ENCODE assay signal across 19 cellular contexts in genomic region chr14:99529899-99530298, GRCh38. TPM values are rescaled to one million over a fixed set of nuclear protein-coding genes. Genes with fewer than 3 reads are reported as not detected.
DNase-seq lines count a peak whose midpoint lies in the region; ATAC-seq and TF ChIP-seq lines count a peak whose summit lies in the region.
"Had no signal": no experiment of that assay in that cellular context is flagged by ENCODE, and none has a peak within 500 bp of the region (broad histone marks: within the 10 kb centered on the region; RNA-seq: fewer than 3 reads in every experiment).

No MANE protein-coding gene starts in this region.

- H3K4me1 Mint-ChIP-seq in brain (peaks cover 54% of the 10 kb centered on the region), MCF 10A (ENCODE audit: insufficient read depth, unreplicated experiment) (peaks cover 16% of the 10 kb centered on the region)

- H3K36me3 ChIP-seq in right lobe of liver = no peaks in the 10 kb centered on the region
- H3K36me3 ChIP-seq: upper lobe of left lung had no signal

- POLR2A ChIA-PET in MCF 10A (lab: Yijun Ruan, JAX) = no interaction called here

- H3K27ac ChIP-seq in right lobe of liver = no peak overlapping the region
- H3K27ac ChIP-seq: HL-60, parathyroid adenoma, upper lobe of left lung had no signal

- H3K27me3 Mint-ChIP-seq in brain (peaks cover 16% of the 10 kb centered on the region), MCF 10A (ENCODE audit: insufficient read depth, unreplicated experiment) (no peaks in the 10 kb centered on the region)
- H3K27me3 Mint-ChIP-seq: T-cell had no signal

- peaks cover 0 to 2% (median 0%) of the 10 kb centered on the region in 5 experiments for H3K9me3 Mint-ChIP-seq in brain
- H3K9me3 Mint-ChIP-seq in MCF 10A (ENCODE audit: unreplicated experiment) = no peaks in the 10 kb centered on the region
- H3K9me3 Mint-ChIP-seq: activated T-helper 2 cell treated with anti-CD3 and anti-CD28 coated beads, Interferon-gamma antibody, Interleukin-2, Interleukin-4, amounts not matched to agents 10 μg/mL and 5 μg/mL and 100 μg/mL, durations not matched to agents 14 hours and 24 hours and 36 hours; stimulated activated naive B cell treated with anti-CD40 and anti-IgM and Interleukin-4, amounts not matched to agents 10 μg/mL and 1 μg/mL and 100 μg/mL, for 72 hours; T-cell had no signal

- WGBS in right lobe of liver (ENCODE audit: insufficient coverage, low coverage, low lambda C conversion rate, missing lambda C conversion rate) = no CpG with 5 or more reads among the region's 4 CpGs

- intact Hi-C loops in right lobe of liver (cut with DNase I) (no loop called here), MCF 10A (cut with micrococcal nuclease) (no loop called here)

- H3K9me3 ChIP-seq in right lobe of liver = no peaks in the 10 kb centered on the region
- H3K9me3 ChIP-seq: upper lobe of left lung had no signal

- H3K4me3 Mint-ChIP-seq in brain = no peak overlapping the region
- H3K4me3 Mint-ChIP-seq in MCF 10A (ENCODE audit: unreplicated experiment) = no peak overlapping the region
- H3K4me3 Mint-ChIP-seq: stimulated activated naive B cell treated with anti-CD40 and anti-IgM and Interleukin-4, amounts not matched to agents 10 μg/mL and 1 μg/mL and 100 μg/mL, for 72 hours; T-cell had no signal

- no peak overlapping the region for H3K4me3 ChIP-seq in right lobe of liver
- H3K4me3 ChIP-seq: upper lobe of left lung had no signal

- H3K4me1 ChIP-seq in right lobe of liver = peaks cover 0 to 13% (median 3%) of the 10 kb centered on the region in 4 donors
- H3K4me1 ChIP-seq: parathyroid adenoma had no signal

- TF ChIP-seq CTCF in LNCAP (IDR thresholded peaks at IDR 0.05) = peak; percentile 32; the same call in 1 of the 2 replicates
- TF ChIP-seq CTCF in brain (conservative IDR thresholded peaks at IDR 0.05) = no peak
- peak in 3 of 4 donors; percentile 10 to 39 (median 31) for TF ChIP-seq CTCF in right lobe of liver (IDR thresholded peaks at IDR 0.05)
- TF ChIP-seq CTCF in MCF 10A (IDR thresholded peaks at IDR 0.05; ENCODE audit: unreplicated experiment) = no peak

- H3K27ac Mint-ChIP-seq in brain (peak overlapping the region in 3 of 5 experiments; percentile 82 to 97 (median 96)), MCF 10A (ENCODE audit: low read depth, unreplicated experiment) (no peak overlapping the region)
- H3K27ac Mint-ChIP-seq: activated T-helper 2 cell treated with anti-CD3 and anti-CD28 coated beads, Interferon-gamma antibody, Interleukin-2, Interleukin-4, amounts not matched to agents 10 μg/mL and 5 μg/mL and 100 μg/mL, durations not matched to agents 14 hours and 24 hours and 36 hours; stimulated activated naive B cell treated with anti-CD40 and anti-IgM and Interleukin-4, amounts not matched to agents 10 μg/mL and 1 μg/mL and 100 μg/mL, for 72 hours; T-cell had no signal

- H3K27me3 ChIP-seq in right lobe of liver = no peaks in the 10 kb centered on the region
- H3K27me3 ChIP-seq: upper lobe of left lung had no signal

- no peak for TF ChIP-seq POLR2A in right lobe of liver (IDR thresholded peaks at IDR 0.05)

- DNase-seq in AG08395 (ENCODE audit: low spot score) (peak; percentile 27), right lobe of liver (no peak), T-helper 9 cell (no peak), MCF 10A (ENCODE audit: unreplicated experiment) (no peak), middle frontal gyrus (ENCODE audit: extremely low spot score, low spot score) (no peak)
- DNase-seq: activated CD4-positive, CD25-positive, alpha-beta regulatory T cell; Calu3; kidney glomerular epithelial cell; NCI-H187; NCI-H526 treated with DMSO at 0.1 percent for 48 hours; stimulated activated naive B cell treated with anti-CD40 and anti-IgM and Interleukin-4, amounts not matched to agents 10 μg/mL and 1 μg/mL and 100 μg/mL, for 72 hours; T-cell; upper lobe of left lung had no signal

- BruUV-seq in MCF 10A (replicated peaks; lab: Mats Ljungman, UMichigan) = no TSS peak

- ATAC-seq in right lobe of liver (peak; percentile 34 to 64 (median 60)), HG03439 (IDR thresholded peaks at IDR 0.05; ENCODE audit: unreplicated experiment) (no peak)
- ATAC-seq: stimulated activated naive B cell treated with anti-CD40 and anti-IgM and Interleukin-4, amounts not matched to agents 10 μg/mL and 1 μg/mL and 100 μg/mL, for 72 hours; T-cell had no signal

- no peaks in the 10 kb centered on the region for H3K36me3 Mint-ChIP-seq in brain
- no peaks in the 10 kb centered on the region for H3K36me3 Mint-ChIP-seq in MCF 10A (ENCODE audit: insufficient read depth, unreplicated experiment)
- H3K36me3 Mint-ChIP-seq: stimulated activated naive B cell treated with anti-CD40 and anti-IgM and Interleukin-4, amounts not matched to agents 10 μg/mL and 1 μg/mL and 100 μg/mL, for 72 hours; T-cell had no signal

- CTCF ChIA-PET in MCF 10A (lab: Yijun Ruan, JAX) = interaction anchor here (0.7 kb wide), 1 partner anchor 12 kb away, joined by 4 read pairs; no protein-coding TSS in a partner anchor

RNA-seq across cellular contexts. Expression of gene CCNK, which starts 48.7 kb away (rescaled TPM):
- polyA plus RNA-seq in brain (ENCODE audit: insufficient read depth, low read depth, low replicate concordance) = 48.7 TPM
- 10 to 100 TPM; 11.8 to 23.4 (median 15.4) TPM for total RNA-seq in right lobe of liver
- total RNA-seq in MCF 10A (2022) = 70.4 and 87.7 TPM in 2 replicates

RNA-seq across cellular contexts. Expression of gene SETD3, which starts 49.2 kb away (rescaled TPM):
- polyA plus RNA-seq in brain (ENCODE audit: insufficient read depth, low read depth, low replicate concordance) = 41.2 TPM
- total RNA-seq in right lobe of liver (10 to 100 TPM; 24.7 to 42.0 (median 28.8) TPM), MCF 10A (2022) (43.9 and 50.6 TPM in 2 replicates)

Comparison
In these comparisons a context has a peak if more than half of its experiments do, and no peak if none do; other contexts are left out.
1. CTCF ChIP-seq: peak in LNCAP (single experiment) and right lobe of liver (3 of 4); none in brain (0 of 2) and MCF 10A (single experiment).